15 cellular contexts compared by ENCODE assay signal in genomic region chr14:95234426-95234825, GRCh38.
DNase-seq lines count a peak whose midpoint lies in the region; ATAC-seq and TF ChIP-seq lines count a peak whose summit lies in the region.
"Had no signal": no experiment of that assay in that cellular context is flagged by ENCODE, and none has a peak within 500 bp of the region (broad histone marks: within the 10 kb centered on the region; RNA-seq: fewer than 3 reads in every experiment).

No MANE protein-coding gene starts in this region.

- intact Hi-C loops in heart left ventricle (cut with DNase I): loop anchor here in 2 of 10 donors (5.0 to 10.0 kb wide), 3 partner anchors 58 to 200 kb away; no protein-coding TSS in a partner anchor
- intact Hi-C loops in cardiac septum (cut with DNase I): no loop called here
- intact Hi-C loops in vagina (cut with DNase I): no loop called here
- intact Hi-C loops in ascending aorta (cut with DNase I): no loop called here

- H3K4me3 ChIP-seq in heart left ventricle (no peak overlapping the region), hepatocyte (no peak overlapping the region), neuronal stem cell (ENCODE audit: low read length in 2 of 2) (no peak overlapping the region), vagina (no peak overlapping the region), ascending aorta (no peak overlapping the region)
- H3K4me3 ChIP-seq: ovary had no signal

- peaks cover 0 to 52% (median 13%) of the 10 kb centered on the region in 12 donors for H3K4me1 ChIP-seq in heart left ventricle
- H3K4me1 ChIP-seq in hepatocyte (ENCODE audit: insufficient read depth): peaks cover 29% of the 10 kb centered on the region
- peaks cover 6 to 11% of the 10 kb centered on the region in 2 donors for H3K4me1 ChIP-seq in neuronal stem cell (ENCODE audit: control insufficient read depth in 2 of 2, insufficient read depth in 1 of 2, low read depth in 1 of 2, low read length in 2 of 2)
- H3K4me1 ChIP-seq in vagina: peaks cover 29% of the 10 kb centered on the region
- H3K4me1 ChIP-seq in ascending aorta: no peaks in the 10 kb centered on the region

- H2AK5ac ChIP-seq in neuronal stem cell (ENCODE audit: low read depth, low read length): no peak overlapping the region

- H3K27ac ChIP-seq in heart left ventricle (peak overlapping the region in 9 of 12 donors; percentile 10 to 58 (median 47)), hepatocyte (no peak overlapping the region), neuronal stem cell (replicated peaks; ENCODE audit: low read length) (no peak overlapping the region), vagina (peak overlapping the region; percentile 9), ascending aorta (no peak overlapping the region)
- H3K27ac ChIP-seq: ovary had no signal

- TF ChIP-seq POLR2A in heart left ventricle (IDR thresholded peaks at IDR 0.05): no peak
- TF ChIP-seq POLR2A in vagina (IDR thresholded peaks at IDR 0.05): no peak

- H3K9me2 ChIP-seq in hepatocyte (replicated peaks; ENCODE audit: insufficient read depth): no peaks in the 10 kb centered on the region

- H4K20me1 ChIP-seq in hepatocyte (ENCODE audit: insufficient read depth, poor library complexity, severe bottlenecking): no peaks in the 10 kb centered on the region

- TF ChIP-seq CTCF in heart left ventricle (IDR thresholded peaks at IDR 0.05): no peak
- TF ChIP-seq CTCF in hepatocyte (IDR thresholded peaks at IDR 0.05; ENCODE audit: poor library complexity): no peak
- no peak for TF ChIP-seq CTCF in vagina (IDR thresholded peaks at IDR 0.05)
- TF ChIP-seq CTCF in ascending aorta (IDR thresholded peaks at IDR 0.05): no peak

- no peak overlapping the region for H3K14ac ChIP-seq in neuronal stem cell (ENCODE audit: low read length)

- H3K79me1 ChIP-seq in neuronal stem cell (ENCODE audit: low read depth, low read length): no peaks in the 10 kb centered on the region

- no peak overlapping the region for H2BK120ac ChIP-seq in neuronal stem cell (ENCODE audit: low read depth, low read length)

- H3K36me3 ChIP-seq in heart left ventricle: no peaks in the 10 kb centered on the region
- no peaks in the 10 kb centered on the region for H3K36me3 ChIP-seq in hepatocyte (replicated peaks; ENCODE audit: insufficient read depth, low read depth)
- H3K36me3 ChIP-seq in neuronal stem cell (replicated peaks in 1 of 2; ENCODE audit: control insufficient read depth in 2 of 2, insufficient read depth in 2 of 2, low read length in 2 of 2): no peaks in the 10 kb centered on the region
- no peaks in the 10 kb centered on the region for H3K36me3 ChIP-seq in vagina
- no peaks in the 10 kb centered on the region for H3K36me3 ChIP-seq in ascending aorta
- H3K36me3 ChIP-seq: ovary had no signal

- no peak overlapping the region for H2BK15ac ChIP-seq in neuronal stem cell (ENCODE audit: low read length)

- H3K9me3 ChIP-seq in heart left ventricle (no peaks in the 10 kb centered on the region), hepatocyte (ENCODE audit: low read depth) (no peaks in the 10 kb centered on the region), neuronal stem cell (replicated peaks in 1 of 2; ENCODE audit: control insufficient read depth in 2 of 2, insufficient read depth in 1 of 2, low read depth in 1 of 2, low read length in 2 of 2) (no peaks in the 10 kb centered on the region), vagina (no peaks in the 10 kb centered on the region), ascending aorta (no peaks in the 10 kb centered on the region)
- H3K9me3 ChIP-seq: ovary had no signal

- ATAC-seq in heart left ventricle (peak in 1 of 4 donors; percentile 13), GM18517 (IDR thresholded peaks at IDR 0.05; ENCODE audit: unreplicated experiment) (no peak)

- H3K9ac ChIP-seq in neuronal stem cell (ENCODE audit: low read depth, low read length, poor library complexity): no peak overlapping the region

- no peaks in the 10 kb centered on the region for H3K79me2 ChIP-seq in hepatocyte

- DNase-seq in heart left ventricle (no peak), cardiac septum (ENCODE audit: low spot score) (no peak), hepatocyte (ENCODE audit: low spot score) (no peak), neuronal stem cell (ENCODE audit: low spot score) (no peak), vagina (ENCODE audit: extremely low spot score in 2 of 2) (no peak), mucosa of gallbladder (ENCODE audit: low spot score) (no peak), ascending aorta (ENCODE audit: low spot score in 2 of 2) (no peak)
- DNase-seq: activated CD4-positive, alpha-beta T cell treated with anti-CD3 and anti-CD28 coated beads, Interleukin-2, amount 10 ng/mL, durations not matched to agents 7 days and 5 days; activated gamma-delta T cell treated with Interleukin-2 at 50 U/mL for 16 hours; H9; NCI-H1436; NCI-H2171; ovary; stimulated activated CD4-positive, alpha-beta T cell treated with anti-CD3 and anti-CD28 coated beads, Interleukin-2, amount 100 ng/mL, for 24 hours had no signal

- H2AFZ ChIP-seq in hepatocyte (no peak overlapping the region), neuronal stem cell (ENCODE audit: low read length) (no peak overlapping the region)

- H3K18ac ChIP-seq in neuronal stem cell (ENCODE audit: low read length): peak overlapping the region; percentile 51

- H4K91ac ChIP-seq in neuronal stem cell (ENCODE audit: low read depth, low read length, poor library complexity): no peak overlapping the region

- no peak overlapping the region for H4K8ac ChIP-seq in neuronal stem cell (ENCODE audit: low read depth, low read length)

- 71 to 82% (median 74%) methylated on average over 8 of the region's 8 CpGs for WGBS in heart left ventricle, 4 donors
- 51% methylated on average over 8 of the region's 8 CpGs for WGBS in hepatocyte (ENCODE audit: low lambda C conversion rate, missing lambda C conversion rate)
- no CpG with 5 or more reads among the region's 8 CpGs for WGBS in neuronal stem cell (ENCODE audit: extremely low coverage in 2 of 2, insufficient read length in 2 of 2, insufficient replicate concordance in 1 of 2), 2 donors

- no peak overlapping the region for H3K4ac ChIP-seq in neuronal stem cell (ENCODE audit: low read length)

- H2BK12ac ChIP-seq in neuronal stem cell (ENCODE audit: low read length): no peak overlapping the region

- H2BK5ac ChIP-seq in neuronal stem cell (ENCODE audit: low read length): no peak overlapping the region

- H3K4me2 ChIP-seq in hepatocyte (peak overlapping the region; percentile 0), neuronal stem cell (ENCODE audit: insufficient read depth, low read length, poor library complexity, severe bottlenecking) (no peak overlapping the region)

- H3K23ac ChIP-seq in neuronal stem cell (ENCODE audit: low read depth, low read length, poor library complexity): no peak overlapping the region

- peaks cover 0 to 18% (median 0%) of the 10 kb centered on the region in 9 donors for H3K27me3 ChIP-seq in heart left ventricle
- H3K27me3 ChIP-seq in hepatocyte: no peaks in the 10 kb centered on the region
- no peaks in the 10 kb centered on the region for H3K27me3 ChIP-seq in neuronal stem cell (ENCODE audit: control insufficient read depth in 3 of 3, insufficient read depth in 3 of 3, low read depth in 1 of 3, low read length in 3 of 3)
- H3K27me3 ChIP-seq in vagina: no peaks in the 10 kb centered on the region
- H3K27me3 ChIP-seq in ascending aorta: no peaks in the 10 kb centered on the region
- H3K27me3 ChIP-seq: ovary had no signal

Comparison
In these comparisons a context has a peak if more than half of its experiments do, and no peak if none do; other contexts are left out.
1. H3K27ac ChIP-seq: peak in heart left ventricle (9 of 12) and vagina (single experiment); none in hepatocyte (single experiment), neuronal stem cell (single experiment) and ascending aorta (0 of 2).